ENCODE assay signal across 9 cellular contexts in the genomic region with DNA sequence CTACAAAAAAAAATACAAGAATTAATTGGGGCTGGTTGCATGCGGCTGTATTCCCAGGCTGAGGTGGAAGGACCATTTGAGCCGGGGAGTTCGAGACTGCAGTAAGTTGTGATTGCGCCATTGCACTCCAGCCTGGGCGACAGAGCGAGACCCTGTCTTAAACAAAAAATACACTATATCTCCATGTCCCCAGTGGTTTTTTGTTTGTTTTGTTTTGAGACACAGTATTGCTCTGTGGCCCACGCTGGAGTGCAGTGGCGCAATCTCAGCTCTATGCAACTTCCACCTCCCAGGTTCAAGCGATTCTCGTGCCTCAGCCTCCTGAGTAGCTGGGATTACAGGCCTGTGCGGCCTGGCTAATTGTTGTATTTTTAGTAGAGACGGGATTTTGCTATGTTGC. TPM values are rescaled to one million over a fixed set of nuclear protein-coding genes. Genes with fewer than 3 reads are reported as not detected.
DNase-seq lines count a peak whose midpoint lies in the region; ATAC-seq, FAIRE-seq and TF ChIP-seq lines count a peak whose summit lies in the region.
"Had no signal": no experiment of that assay in that cellular context is flagged by ENCODE, and none has a peak within 500 bp of the region (broad histone marks: within the 10 kb centered on the region; RNA-seq: fewer than 3 reads in every experiment).

No MANE protein-coding gene starts in this region.

- peak overlapping the region; percentile 80 for H3K4ac ChIP-seq in IMR-90 (ENCODE audit: low read depth, low read length)

- peak overlapping the region; percentile 97 for H3K4me3 ChIP-seq in AG04449 (ENCODE audit: low read depth, low read length)
- peak overlapping the region; percentile 57; the same call in 1 of the 2 replicates for H3K4me3 ChIP-seq in IMR-90 (ENCODE audit: insufficient read depth, low read depth, low read length)
- H3K4me3 ChIP-seq in breast epithelium: peak overlapping the region; percentile 78 to 95 (median 94)
- H3K4me3 ChIP-seq in muscle layer of colon (ENCODE audit: low read depth in 1 of 2, low read length in 2 of 2): peak overlapping the region; percentile 99

- FAIRE-seq in D721Med (lab: Jason Lieb, UNC): no peak

- H3K27ac ChIP-seq in IMR-90 (ENCODE audit: insufficient read depth, low read length) (no peak overlapping the region), breast epithelium (no peak overlapping the region), muscle layer of colon (ENCODE audit: low read depth, low read length) (no peak overlapping the region)

- H2BK120ac ChIP-seq in IMR-90 (ENCODE audit: low read depth, low read length): no peak overlapping the region

- H4K5ac ChIP-seq in IMR-90 (ENCODE audit: low read depth, low read length): no peak overlapping the region

- 0 out of 2 replicates have a peak overlapping the region, but pooled peaks have one; percentile 8 for H3K56ac ChIP-seq in IMR-90 (ENCODE audit: extremely low read depth, insufficient read depth, low read length)

- no TSS peak for BruUV-seq in IMR-90 (replicated peaks; lab: Mats Ljungman, UMichigan)

- dilution Hi-C loops in IMR-90 (cut with HindIII; ENCODE audit: low sequenced_read_pairs, unreplicated experiment): no loop called here

- intact Hi-C loops in IMR-90 (cut with micrococcal nuclease) (loop anchor here (2.0 kb wide), 1 partner anchor 29 kb away; no protein-coding TSS in a partner anchor), breast epithelium (cut with DNase I; ENCODE audit: low total_unique reads) (no loop called here)

- POLR2A ChIA-PET in AG04449 (lab: Yijun Ruan, JAX) (interaction anchor here (1.2 kb wide), 1 partner anchor 47 kb away, joined by 3 read pairs; the partner anchor contains the start of gene URM1), IMR-90 (lab: Charles Lee; ENCODE audit: unreplicated experiment) (no interaction called here)

- no peak overlapping the region for H3K18ac ChIP-seq in IMR-90 (ENCODE audit: low read depth, low read length)

- peaks cover 38 to 59% of the 10 kb centered on the region in 2 experiments for H3K79me1 ChIP-seq in IMR-90 (ENCODE audit: low read depth in 1 of 2, low read length in 2 of 2)

- H4K8ac ChIP-seq in IMR-90 (ENCODE audit: low read depth in 2 of 2, low read length in 2 of 2): no peak overlapping the region; a peak in 1 of 4 replicates

- CTCF ChIA-PET in AG04449 (lab: Yijun Ruan, JAX): interaction anchor here (1.0 to 2.6 kb wide), 4 partner anchors 9 to 18 kb away, joined by 3 to 15 read pairs (median 7); no protein-coding TSS in a partner anchor
- CTCF ChIA-PET in IMR-90 (lab: Yijun Ruan, JAX): interaction anchor here (0.6 kb wide), 1 partner anchor 62 kb away, joined by 4 read pairs; no protein-coding TSS in a partner anchor

- TF ChIP-seq CTCF in AG04449 (IDR thresholded peaks at IDR 0.05; ENCODE audit: insufficient read depth, low read length, missing control alignments) (no peak), IMR-90 (conservative IDR thresholded peaks at IDR 0.05; ENCODE audit: low read depth, low read length) (no peak), breast epithelium (IDR thresholded peaks at IDR 0.05) (no peak), D721Med (IDR thresholded peaks at IDR 0.05; ENCODE audit: insufficient read depth, missing control alignments) (no peak)

- H3K27me3 ChIP-seq in IMR-90 (ENCODE audit: control insufficient read depth, insufficient read depth, low read length) (no peaks in the 10 kb centered on the region), breast epithelium (no peaks in the 10 kb centered on the region), muscle layer of colon (ENCODE audit: control insufficient read depth in 1 of 2, insufficient read depth in 2 of 2, low read length in 2 of 2) (no peaks in the 10 kb centered on the region)

- no peak overlapping the region for H3K14ac ChIP-seq in IMR-90 (replicated peaks; ENCODE audit: low read depth, low read length)

- peaks cover 6% of the 10 kb centered on the region for H3K9me1 ChIP-seq in IMR-90 (ENCODE audit: insufficient read depth, low read length)

- H2AK9ac ChIP-seq in IMR-90 (replicated peaks; ENCODE audit: low read depth, low read length, poor library complexity): no peak overlapping the region

- no peak overlapping the region for H2BK15ac ChIP-seq in IMR-90 (ENCODE audit: low read depth, low read length)

- peak overlapping the region; percentile 74 for H3K23ac ChIP-seq in IMR-90 (ENCODE audit: low read depth, low read length)

- H3K9me3 ChIP-seq in IMR-90 (ENCODE audit: control insufficient read depth, insufficient read depth, low read length) (no peaks in the 10 kb centered on the region), breast epithelium (no peaks in the 10 kb centered on the region), muscle layer of colon (ENCODE audit: low read length) (no peaks in the 10 kb centered on the region)

- ATAC-seq in IMR-90 (ENCODE audit: low read depth): no peak
- no peak for ATAC-seq in HG02885 (IDR thresholded peaks at IDR 0.05; ENCODE audit: poor library complexity, unreplicated experiment)
- no peak for ATAC-seq in GM21529 (IDR thresholded peaks at IDR 0.05; ENCODE audit: unreplicated experiment)
- no peak for ATAC-seq in GM19035 (IDR thresholded peaks at IDR 0.05; ENCODE audit: unreplicated experiment)

- no peak overlapping the region for H2AFZ ChIP-seq in IMR-90 (replicated peaks; ENCODE audit: low read length, poor library complexity)

- H2AK5ac ChIP-seq in IMR-90 (ENCODE audit: low read depth, low read length): peak overlapping the region; percentile 51; the same call in 1 of the 2 replicates

- H4K91ac ChIP-seq in IMR-90 (ENCODE audit: insufficient read depth, low read depth, low read length): no peak overlapping the region

- H3K9ac ChIP-seq in IMR-90 (ENCODE audit: low read depth, low read length) (0 out of 2 replicates have a peak overlapping the region, but pooled peaks have one; percentile 70), muscle layer of colon (ENCODE audit: low read length) (peak overlapping the region; percentile 89)

- TF ChIP-seq RAD21 in IMR-90 (IDR thresholded peaks at IDR 0.05; ENCODE audit: low read length): no peak

- H4K20me1 ChIP-seq in IMR-90 (ENCODE audit: insufficient read depth, low read length): 0 out of 2 replicates have a peak, but pooled peaks cover 4% of the 10 kb centered on the region

- H2BK5ac ChIP-seq in IMR-90 (ENCODE audit: low read depth, low read length, poor library complexity, severe bottlenecking): peak overlapping the region; percentile 57

- in situ Hi-C loops in IMR-90 (cut with MboI; ENCODE audit: low sequenced_read_pairs): no loop called here

- DNase-seq in AG04449 (ENCODE audit: low read depth, low spot score) (no peak), IMR-90 (no peak), breast epithelium (ENCODE audit: low spot score in 2 of 2) (no peak), D721Med (ENCODE audit: insufficient read length, low spot score) (no peak)
- DNase-seq: activated gamma-delta T cell treated with Interleukin-2 at 50 U/mL for 16 hours had no signal

- no peak overlapping the region for H2BK20ac ChIP-seq in IMR-90 (ENCODE audit: low read depth, low read length)

- WGBS in IMR-90 (ENCODE audit: extremely low coverage in 2 of 2, insufficient read length in 1 of 2), 2 experiments: no CpG with 5 or more reads among the region's 12 CpGs

- TF ChIP-seq POLR2A in IMR-90 (IDR thresholded peaks at IDR 0.05; ENCODE audit: low read depth, low read length) (no peak), breast epithelium (IDR thresholded peaks at IDR 0.05) (no peak)

- H3K4me2 ChIP-seq in IMR-90 (ENCODE audit: low read depth, low read length): peak overlapping the region; percentile 95

- H3K4me1 ChIP-seq in IMR-90 (ENCODE audit: control insufficient read depth, insufficient read depth, low read length): peaks cover 5% of the 10 kb centered on the region
- peaks cover 3 to 20% of the 10 kb centered on the region in 2 donors for H3K4me1 ChIP-seq in breast epithelium
- H3K4me1 ChIP-seq in muscle layer of colon (ENCODE audit: insufficient read depth, low read length): peaks cover 15% of the 10 kb centered on the region

- peaks cover 24% of the 10 kb centered on the region for H3K36me3 ChIP-seq in IMR-90 (ENCODE audit: control insufficient read depth, insufficient read depth, low read length)
- H3K36me3 ChIP-seq in breast epithelium: no peaks in the 10 kb centered on the region
- peaks cover 25% of the 10 kb centered on the region for H3K36me3 ChIP-seq in muscle layer of colon (ENCODE audit: insufficient read depth, low read length)

TF ChIP-seq in IMR-90, 13 proteins besides CTCF, POLR2A, EP300 and RAD21:
- TF ChIP-seq RCOR1 (IDR thresholded peaks at IDR 0.05; ENCODE audit: insufficient replicate concordance, low read length) (no peak), CEBPB (IDR thresholded peaks at IDR 0.05; ENCODE audit: low read depth, low read length) (peak; percentile 56)

RNA-seq across cellular contexts. Expression of gene COQ4, which starts 1.1 kb away (rescaled TPM):
- total RNA-seq in IMR-90 (2012; rRNA removed): 20.0 and 20.1 TPM in 2 replicates
- polyA plus RNA-seq in IMR-90 (2012; rRNA removed): 40.7 and 41.4 TPM in 2 replicates
- 39.1 and 45.7 TPM in 2 replicates for polyA plus RNA-seq in IMR-90 (2012; cell fraction: cytosol; rRNA removed)
- polyA plus RNA-seq in IMR-90 (2012; cell fraction: nucleus; rRNA removed; ENCODE audit: low replicate concordance): 112 and 183 TPM in 2 replicates
- 10 to 100 TPM; 30.2 to 59.7 (median 46.2) TPM for total RNA-seq in breast epithelium

RNA-seq across cellular contexts. Expression of gene TRUB2, which starts 1.5 kb away (rescaled TPM):
- 16.7 and 21.3 TPM in 2 replicates for total RNA-seq in IMR-90 (2012; rRNA removed)
- 17.4 and 18.0 TPM in 2 replicates for polyA plus RNA-seq in IMR-90 (2012; rRNA removed)
- 11.0 TPM in 2 replicates for polyA plus RNA-seq in IMR-90 (2012; cell fraction: cytosol; rRNA removed)
- polyA plus RNA-seq in IMR-90 (2012; cell fraction: nucleus; rRNA removed; ENCODE audit: low replicate concordance): 6.4 and 11.4 TPM in 2 replicates
- total RNA-seq in breast epithelium: 10 to 100 TPM; 11.8 to 19.8 (median 18.0) TPM

RNA-seq across cellular contexts. Expression of gene SLC27A4, which starts 16.5 kb away (rescaled TPM):
- total RNA-seq in IMR-90 (2012; rRNA removed) (9.2 and 9.7 TPM in 2 replicates), breast epithelium (10 to 100 TPM; 11.3 to 18.7 (median 15.8) TPM)
- polyA plus RNA-seq in IMR-90 (2012; rRNA removed): 13.7 and 14.8 TPM in 2 replicates
- 11.7 and 14.4 TPM in 2 replicates for polyA plus RNA-seq in IMR-90 (2012; cell fraction: cytosol; rRNA removed)
- polyA plus RNA-seq in IMR-90 (2012; cell fraction: nucleus; rRNA removed; ENCODE audit: low replicate concordance): 10.3 and 25.2 TPM in 2 replicates

RNA-seq across cellular contexts. Expression of gene URM1, which starts 47.4 kb away (rescaled TPM):
- total RNA-seq in IMR-90 (2012; rRNA removed) (20.6 and 33.2 TPM in 2 replicates), breast epithelium (10 to 100 TPM; 21.3 to 24.1 (median 23.8) TPM)
- 66.9 and 75.6 TPM in 2 replicates for polyA plus RNA-seq in IMR-90 (2012; rRNA removed)
- polyA plus RNA-seq in IMR-90 (2012; cell fraction: cytosol; rRNA removed): 42.4 and 45.7 TPM in 2 replicates
- 41.8 and 56.7 TPM in 2 replicates for polyA plus RNA-seq in IMR-90 (2012; cell fraction: nucleus; rRNA removed; ENCODE audit: low replicate concordance)

RNA-seq across cellular contexts. Expression of gene SWI5, which starts 47.7 kb away (rescaled TPM):
- total RNA-seq in IMR-90 (2012; rRNA removed) (37.5 and 38.9 TPM in 2 replicates), breast epithelium (10 to 100 TPM; 25.8 to 39.7 (median 31.4) TPM)
- 93.5 and 99.7 TPM in 2 replicates for polyA plus RNA-seq in IMR-90 (2012; rRNA removed)
- 67.9 and 73.4 TPM in 2 replicates for polyA plus RNA-seq in IMR-90 (2012; cell fraction: cytosol; rRNA removed)
- polyA plus RNA-seq in IMR-90 (2012; cell fraction: nucleus; rRNA removed; ENCODE audit: low replicate concordance): 21.7 and 25.2 TPM in 2 replicates
